Comparison of ENCODE assay signal across 13 cellular contexts in genomic region chr16:56389554-56389953, GRCh38. TPM values are rescaled to one million over a fixed set of nuclear protein-coding genes. Genes with fewer than 3 reads are reported as not detected.
A peak's percentile ranks its signal among the peaks of the same experiment; 100 is the strongest.
DNase-seq lines count a peak whose midpoint lies in the region; ATAC-seq and TF ChIP-seq lines count a peak whose summit lies in the region.
"Had no signal": no experiment of that assay in that cellular context is flagged by ENCODE, and none has a peak within 500 bp of the region (broad histone marks: within the 10 kb centered on the region; RNA-seq: fewer than 3 reads in every experiment).

No MANE protein-coding gene starts in this region.

- H3K36me3 Mint-ChIP-seq in activated CD4-positive, alpha-beta T cell treated with anti-CD3 and anti-CD28 coated beads for 36 hours (ENCODE audit: low read depth) = peaks cover 66% of the 10 kb centered on the region

- no peak overlapping the region for H3K27ac Mint-ChIP-seq in activated CD4-positive, alpha-beta T cell treated with anti-CD3 and anti-CD28 coated beads for 36 hours

- no peaks in the 10 kb centered on the region for H3K4me1 Mint-ChIP-seq in activated CD4-positive, alpha-beta T cell treated with anti-CD3 and anti-CD28 coated beads for 36 hours

- TF ChIP-seq CTCF in RWPE1 (conservative IDR thresholded peaks at IDR 0.05; ENCODE audit: low read depth) = no peak

- H3K9me3 Mint-ChIP-seq in activated CD4-positive, alpha-beta T cell treated with anti-CD3 and anti-CD28 coated beads for 36 hours (ENCODE audit: low read depth) = no peaks in the 10 kb centered on the region

- no peak overlapping the region for H3K4me3 ChIP-seq in skeletal muscle cell (ENCODE audit: low read depth, low read length)
- H3K4me3 ChIP-seq: cardiac muscle cell, suprapubic skin had no signal

- no peak overlapping the region for H3K4me3 Mint-ChIP-seq in activated CD4-positive, alpha-beta T cell treated with anti-CD3 and anti-CD28 coated beads for 36 hours

- CTCF ChIA-PET in RWPE1 (lab: Yijun Ruan, JAX) = interaction anchor here (0.6 to 0.8 kb wide), 2 partner anchors 11 to 34 kb away, joined by 3 read pairs; no protein-coding TSS in a partner anchor
- CTCF ChIA-PET in activated CD4-positive, alpha-beta T cell treated with anti-CD3 and anti-CD28 coated beads for 36 hours (lab: Charles Lee) = interaction anchor here (1.3 kb wide), 1 partner anchor 12 kb away, joined by 5 read pairs; no protein-coding TSS in a partner anchor

- POLR2A ChIA-PET in RWPE1 (lab: Yijun Ruan, JAX; ENCODE audit: low non-redundant PET) = no interaction called here
- POLR2A ChIA-PET in activated CD4-positive, alpha-beta T cell treated with anti-CD3 and anti-CD28 coated beads for 36 hours (lab: Charles Lee) = no interaction called here

- DNase-seq in ELR (ENCODE audit: low read depth) (peak; percentile 99), RWPE1 (ENCODE audit: low spot score) (peak; percentile 25), epithelial cell of prostate (ENCODE audit: low read depth, low spot score) (peak; percentile 41), skeletal muscle cell (ENCODE audit: low read depth) (peak; percentile 98)
- no peak for DNase-seq in stimulated activated naive CD4-positive, alpha-beta T cell (lab: John Stamatoyannopoulos, UW)
- DNase-seq in activated CD4-positive, alpha-beta T cell treated with anti-CD3 and anti-CD28 coated beads for 36 hours = no peak
- DNase-seq: activated CD4-positive, CD25-positive, alpha-beta regulatory T cell treated with anti-CD3 and anti-CD28 coated beads, Interleukin-2, amount 50 U/mL, for 72 hours; KG1; NCI-H187 treated with DMSO at 0.1 percent for 48 hours had no signal

- ATAC-seq in HG03097 (IDR thresholded peaks at IDR 0.05; ENCODE audit: low FRiP score, unreplicated experiment) (no peak), GM21576 (IDR thresholded peaks at IDR 0.05; ENCODE audit: unreplicated experiment) (no peak)
- ATAC-seq in activated CD4-positive, alpha-beta T cell treated with anti-CD3 and anti-CD28 coated beads for 36 hours = no peak

- intact Hi-C loops in activated CD4-positive, alpha-beta T cell treated with anti-CD3 and anti-CD28 coated beads for 36 hours (cut with DNase I, micrococcal nuclease) = no loop called here

- H3K27ac ChIP-seq in RWPE1 = no peak overlapping the region
- peak overlapping the region; percentile 4 for H3K27ac ChIP-seq in epithelial cell of prostate
- H3K27ac ChIP-seq: cardiac muscle cell, suprapubic skin had no signal

- H3K27me3 Mint-ChIP-seq in activated CD4-positive, alpha-beta T cell treated with anti-CD3 and anti-CD28 coated beads for 36 hours = no peaks in the 10 kb centered on the region

RNA-seq across cellular contexts. Expression of gene AMFR, which starts 35.8 kb away (rescaled TPM):
- 10 to 100 TPM; 34.0 to 48.0 TPM for total RNA-seq in activated CD4-positive, alpha-beta T cell treated with anti-CD3 and anti-CD28 coated beads for 36 hours

Comparison
In these comparisons a context has a peak if more than half of its experiments do, and no peak if none do; other contexts are left out.
1. DNase-seq: peak in ELR (single experiment), RWPE1 (single experiment), epithelial cell of prostate (single experiment) and skeletal muscle cell (single experiment); none in stimulated activated naive CD4-positive, alpha-beta T cell (0 of 6) and activated CD4-positive, alpha-beta T cell treated with anti-CD3 and anti-CD28 coated beads for 36 hours (single experiment).